In the genomic region with DNA sequence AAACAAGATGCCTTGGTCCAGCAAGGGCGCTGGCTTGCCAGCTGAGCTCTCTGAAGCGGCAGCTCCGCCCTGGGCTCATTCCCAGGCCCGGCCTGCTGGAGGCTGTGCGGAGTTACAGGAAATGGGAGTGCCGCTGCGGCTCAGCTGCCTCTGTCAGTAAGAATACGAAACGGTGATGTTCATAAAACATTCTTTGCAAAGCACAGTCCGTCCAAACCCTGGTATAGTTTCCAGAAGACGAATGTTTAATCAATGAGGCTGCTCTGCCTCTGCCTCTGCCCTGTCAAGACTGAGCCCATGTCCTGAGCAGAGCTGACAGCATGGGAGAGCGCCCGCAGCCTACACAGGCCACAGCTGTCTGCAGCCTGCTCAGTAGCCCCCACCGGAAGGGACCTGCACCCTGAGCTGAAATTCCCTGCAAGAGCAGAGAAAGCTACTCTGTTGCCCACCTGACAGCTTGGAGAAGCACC, we compare ENCODE assay signal across 9 cellular contexts.
A peak's percentile ranks its signal among the peaks of the same experiment; 100 is the strongest.
DNase-seq lines count a peak whose midpoint lies in the region; TF ChIP-seq lines count a peak whose summit lies in the region.
"Had no signal": no experiment of that assay in that cellular context is flagged by ENCODE, and none has a peak within 500 bp of the region (broad histone marks: within the 10 kb centered on the region; RNA-seq: fewer than 3 reads in every experiment).

No MANE protein-coding gene starts in this region.

- H3K27me3 ChIP-seq in colonic mucosa (no peaks in the 10 kb centered on the region), liver (ENCODE audit: control insufficient read depth in 4 of 4, insufficient read depth in 4 of 4, low read length in 3 of 4) (no peaks in the 10 kb centered on the region), stomach smooth muscle (ENCODE audit: control insufficient read depth in 1 of 2, insufficient read depth in 2 of 2, low read length in 2 of 2) (no peaks in the 10 kb centered on the region)

- WGBS in liver, result 59% methylated on average over 14 of the region's 14 CpGs

- H3K9ac ChIP-seq in colonic mucosa (ENCODE audit: low read depth in 2 of 2, low read length in 2 of 2) (peak overlapping the region in 1 of 2 donors; percentile 14), liver (ENCODE audit: low read depth in 1 of 2, low read length in 2 of 2) (no peak overlapping the region), stomach smooth muscle (ENCODE audit: low read length in 2 of 2) (peak overlapping the region in 1 of 2 donors; percentile 17)

- peak in 10 of 14 donors; percentile 12 to 73 (median 38) for DNase-seq in C1 segment of cervical spinal cord (lab: John Stamatoyannopoulos, UW)
- DNase-seq in NCI-H510A (lab: John Stamatoyannopoulos, UW), result peak; percentile 8
- DNase-seq in colonic mucosa, result peak; percentile 76
- no peak for DNase-seq in HEK293T (ENCODE audit: extremely low spot score)
- no peak for DNase-seq in activated effector memory CD4-positive, alpha-beta T cell treated with Interleukin-2 at 50 U/mL for 16 hours
- DNase-seq in NCI-H524 treated with DMSO at 0.1 percent for 48 hours (lab: John Stamatoyannopoulos, UW), result no peak

- TF ChIP-seq CTCF in colonic mucosa (IDR thresholded peaks at IDR 0.05) (no peak), liver (IDR thresholded peaks at IDR 0.05; ENCODE audit: low read depth, low read length, missing input control) (no peak)

- H3K36me3 ChIP-seq in colonic mucosa, result no peaks in the 10 kb centered on the region
- peaks cover 0 to 5% (median 0%) of the 10 kb centered on the region in 4 donors for H3K36me3 ChIP-seq in liver (ENCODE audit: control insufficient read depth in 4 of 4, insufficient read depth in 3 of 4, low read depth in 1 of 4, low read length in 3 of 4)
- H3K36me3 ChIP-seq in stomach smooth muscle (ENCODE audit: control insufficient read depth in 2 of 2, insufficient read depth in 2 of 2, low read length in 2 of 2), result no peaks in the 10 kb centered on the region
- H3K36me3 ChIP-seq: HAP-1 had no signal

- POLR2A ChIA-PET in HEK293T (lab: Yijun Ruan, JAX), result interaction anchor here (2.2 kb wide), 1 partner anchor 346 kb away, joined by 10 read pairs; a partner anchor contains a TSS

- CTCF ChIA-PET in HEK293T (lab: Yijun Ruan, JAX), result interaction anchor here (1.2 to 1.5 kb wide), 2 partner anchors 19 to 204 kb away, joined by 3 read pairs; no protein-coding TSS in a partner anchor

- intact Hi-C loops in colonic mucosa (cut with DNase I), result loop anchor here (2.0 to 5.0 kb wide), 2 partner anchors 87 to 352 kb away; no protein-coding TSS in a partner anchor

- TF ChIP-seq RAD21 in liver (IDR thresholded peaks at IDR 0.05), result peak; percentile 26 to 57

- H3K4me1 ChIP-seq in colonic mucosa (peaks cover 6% of the 10 kb centered on the region), liver (ENCODE audit: control insufficient read depth in 4 of 4, insufficient read depth in 4 of 4, low read length in 3 of 4) (peaks cover 0 to 8% (median 0%) of the 10 kb centered on the region in 4 donors), stomach smooth muscle (ENCODE audit: control insufficient read depth, insufficient read depth, low read length) (peaks cover 13% of the 10 kb centered on the region)
- H3K4me1 ChIP-seq: HAP-1 had no signal

- H3K4me3 ChIP-seq in colonic mucosa, result no peak overlapping the region
- H3K4me3 ChIP-seq in liver (ENCODE audit: low read depth in 1 of 3, low read length in 3 of 3), result no peak overlapping the region
- peak overlapping the region in 1 of 2 donors; percentile 40 for H3K4me3 ChIP-seq in stomach smooth muscle (ENCODE audit: low read length in 2 of 2)
- H3K4me3 ChIP-seq: HAP-1 had no signal

- H3K27ac ChIP-seq in colonic mucosa (peak overlapping the region; percentile 10), liver (ENCODE audit: low read depth in 1 of 2, low read length in 2 of 2) (peak overlapping the region in 1 of 2 donors; percentile 3), stomach smooth muscle (ENCODE audit: low read length) (peak overlapping the region; percentile 46)

- H3K9me3 ChIP-seq in colonic mucosa (no peaks in the 10 kb centered on the region), liver (ENCODE audit: control insufficient read depth in 4 of 4, low read length in 3 of 4) (no peaks in the 10 kb centered on the region), stomach smooth muscle (ENCODE audit: control insufficient read depth in 2 of 2, low read length in 2 of 2) (no peaks in the 10 kb centered on the region)
- H3K9me3 ChIP-seq: HAP-1 had no signal

TF ChIP-seq in liver, 16 proteins besides CTCF, POLR2A, EP300 and RAD21 (continues in another document):
- TF ChIP-seq, protein P1, sequence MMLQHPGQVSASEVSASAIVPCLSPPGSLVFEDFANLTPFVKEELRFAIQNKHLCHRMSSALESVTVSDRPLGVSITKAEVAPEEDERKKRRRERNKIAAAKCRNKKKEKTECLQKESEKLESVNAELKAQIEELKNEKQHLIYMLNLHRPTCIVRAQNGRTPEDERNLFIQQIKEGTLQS (IDR thresholded peaks at IDR 0.05), result no peak
- TF ChIP-seq, protein P2, sequence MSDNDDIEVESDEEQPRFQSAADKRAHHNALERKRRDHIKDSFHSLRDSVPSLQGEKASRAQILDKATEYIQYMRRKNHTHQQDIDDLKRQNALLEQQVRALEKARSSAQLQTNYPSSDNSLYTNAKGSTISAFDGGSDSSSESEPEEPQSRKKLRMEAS (IDR thresholded peaks at IDR 0.05), result no peak
- TF ChIP-seq, protein P3, sequence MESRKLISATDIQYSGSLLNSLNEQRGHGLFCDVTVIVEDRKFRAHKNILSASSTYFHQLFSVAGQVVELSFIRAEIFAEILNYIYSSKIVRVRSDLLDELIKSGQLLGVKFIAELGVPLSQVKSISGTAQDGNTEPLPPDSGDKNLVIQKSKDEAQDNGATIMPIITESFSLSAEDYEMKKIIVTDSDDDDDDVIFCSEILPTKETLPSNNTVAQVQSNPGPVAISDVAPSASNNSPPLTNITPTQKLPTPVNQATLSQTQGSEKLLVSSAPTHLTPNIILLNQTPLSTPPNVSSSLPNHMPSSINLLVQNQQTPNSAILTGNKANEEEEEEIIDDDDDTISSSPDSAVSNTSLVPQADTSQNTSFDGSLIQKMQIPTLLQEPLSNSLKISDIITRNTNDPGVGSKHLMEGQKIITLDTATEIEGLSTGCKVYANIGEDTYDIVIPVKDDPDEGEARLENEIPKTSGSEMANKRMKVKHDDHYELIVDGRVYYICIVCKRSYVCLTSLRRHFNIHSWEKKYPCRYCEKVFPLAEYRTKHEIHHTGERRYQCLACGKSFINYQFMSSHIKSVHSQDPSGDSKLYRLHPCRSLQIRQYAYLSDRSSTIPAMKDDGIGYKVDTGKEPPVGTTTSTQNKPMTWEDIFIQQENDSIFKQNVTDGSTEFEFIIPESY (IDR thresholded peaks at IDR 0.05), result no peak
- TF ChIP-seq EGR1 (IDR thresholded peaks at IDR 0.05; ENCODE audit: low read depth in 2 of 2), result no peak
- TF ChIP-seq TAF1 (conservative IDR thresholded peaks at IDR 0.05), result no peak
- no peak for TF ChIP-seq SP1 (IDR thresholded peaks at IDR 0.05)
- no peak for TF ChIP-seq HNF4G (IDR thresholded peaks at IDR 0.05)
- TF ChIP-seq JUND (IDR thresholded peaks at IDR 0.05), result no peak
- no peak for TF ChIP-seq YY1 (IDR thresholded peaks at IDR 0.05)
- no peak for TF ChIP-seq FOXA2 (IDR thresholded peaks at IDR 0.05)
- TF ChIP-seq FOXA1 (IDR thresholded peaks at IDR 0.05), result no peak
- no peak for TF ChIP-seq GABPA (IDR thresholded peaks at IDR 0.05 in 1 of 2, conservative IDR thresholded peaks at IDR 0.05 in 1 of 2)
- no peak for TF ChIP-seq HNF4A (conservative IDR thresholded peaks at IDR 0.05)
- TF ChIP-seq NR2F2 (IDR thresholded peaks at IDR 0.05), result no peak

TF ChIP-seq in HEK293T, 16 proteins besides CTCF, POLR2A, EP300 and RAD21:
- TF ChIP-seq ZNF384 (IDR thresholded peaks at IDR 0.05), result no peak

Comparison
In these comparisons a context has a peak if more than half of its experiments do, and no peak if none do; other contexts are left out.
1. DNase-seq: peak in C1 segment of cervical spinal cord (10 of 14), NCI-H510A (single experiment) and colonic mucosa (single experiment); none in HEK293T (single experiment), activated effector memory CD4-positive, alpha-beta T cell treated with Interleukin-2 at 50 U/mL for 16 hours (single experiment) and NCI-H524 treated with DMSO at 0.1 percent for 48 hours (single experiment).